ENCODE assay signal across 9 cellular contexts in genomic region chr2:223930002-223930976, GRCh38. TPM values are rescaled to one million over a fixed set of nuclear protein-coding genes. Genes with fewer than 3 reads are reported as not detected.
DNase-seq lines count a peak whose midpoint lies in the region; ATAC-seq and TF ChIP-seq lines count a peak whose summit lies in the region.
"Had no signal": no experiment of that assay in that cellular context is flagged by ENCODE, and none has a peak within 500 bp of the region (broad histone marks: within the 10 kb centered on the region; RNA-seq: fewer than 3 reads in every experiment).

No MANE protein-coding gene starts in this region.

- no peak for TF ChIP-seq POLR2A in erythroblast (IDR thresholded peaks at IDR 0.05; ENCODE audit: low read length)

- H3K27me3 Mint-ChIP-seq in neural crest cell (ENCODE audit: low read depth): no peaks in the 10 kb centered on the region
- H3K27me3 Mint-ChIP-seq: naive B cell had no signal

- in situ Hi-C loops in GM13976 (cut with MboI; ENCODE audit: low sequenced_read_pairs, unreplicated experiment): no loop called here

- H3K36me3 Mint-ChIP-seq in neural crest cell (ENCODE audit: low read depth): peaks cover 13% of the 10 kb centered on the region

- no peak for ATAC-seq in GM19328 (IDR thresholded peaks at IDR 0.05; ENCODE audit: unreplicated experiment)

- DNase-seq in CD1c-positive myeloid dendritic cell (ENCODE audit: extremely low spot score) (peak; percentile 33), RPMI8226 (peak; percentile 5), erythroblast (lab: John Stamatoyannopoulos, UW) (peak; percentile 29 to 37), neural crest cell (ENCODE audit: low read depth, low spot score) (no peak), GM13976 (ENCODE audit: low spot score) (no peak), EL (no peak)
- no peak for DNase-seq in NK-92 treated with Interleukin-12 subunit alpha and Interleukin-12 subunit beta, amount 100 ng/mL, for 24 hours (lab: John Stamatoyannopoulos, UW)
- DNase-seq: naive B cell had no signal

- H3K4me3 Mint-ChIP-seq in neural crest cell: no peak overlapping the region

- TF ChIP-seq CTCF in neural crest cell (conservative IDR thresholded peaks at IDR 0.05) (no peak), GM13976 (IDR thresholded peaks at IDR 0.05; ENCODE audit: borderline replicate concordance, control extremely low read depth, extremely low read depth, insufficient read depth, missing control alignments) (no peak)

- H3K9me3 Mint-ChIP-seq in neural crest cell: peaks cover 4% of the 10 kb centered on the region

- H3K4me1 Mint-ChIP-seq in neural crest cell: peaks cover 4% of the 10 kb centered on the region

- peak overlapping the region; percentile 71 for H3K27ac Mint-ChIP-seq in neural crest cell (ENCODE audit: unreplicated experiment)

RNA-seq across cellular contexts. Expression of gene WDFY1, which starts 14.8 kb away (rescaled TPM):
- total RNA-seq in neural crest cell: 41.1 and 43.3 TPM in 2 replicates

RNA-seq across cellular contexts. Expression of gene MRPL44, which starts 27.0 kb away (rescaled TPM):
- 33.4 and 36.6 TPM in 2 replicates for total RNA-seq in neural crest cell

Comparison
In these comparisons a context has a peak if more than half of its experiments do, and no peak if none do; other contexts are left out.
1. DNase-seq: peak in CD1c-positive myeloid dendritic cell (single experiment), RPMI8226 (single experiment) and erythroblast (2 of 2); none in neural crest cell (single experiment), GM13976 (single experiment), NK-92 treated with Interleukin-12 subunit alpha and Interleukin-12 subunit beta, amount 100 ng/mL, for 24 hours (single experiment) and EL (single experiment).